8 cellular contexts compared by ENCODE assay signal in genomic region chr7:2510909-2511768, GRCh38. TPM values are rescaled to one million over a fixed set of nuclear protein-coding genes. Genes with fewer than 3 reads are reported as not detected.
A peak's percentile ranks its signal among the peaks of the same experiment; 100 is the strongest.
DNase-seq lines count a peak whose midpoint lies in the region; ATAC-seq, FAIRE-seq and TF ChIP-seq lines count a peak whose summit lies in the region.

No MANE protein-coding gene starts in this region.

- H3K27ac Mint-ChIP-seq in stimulated activated naive CD8-positive, alpha-beta T cell treated with anti-CD3 and anti-CD28 coated beads, Interleukin-15, Interleukin-2, amounts not matched to agents 100 ng/mL and 50 ng/mL, for 24 hours = peak overlapping the region; percentile 83

- no peaks in the 10 kb centered on the region for H3K36me3 Mint-ChIP-seq in stimulated activated naive CD8-positive, alpha-beta T cell treated with anti-CD3 and anti-CD28 coated beads, Interleukin-15, Interleukin-2, amounts not matched to agents 100 ng/mL and 50 ng/mL, for 24 hours (ENCODE audit: low read depth)

- peak overlapping the region; percentile 69 for H3K4me3 ChIP-seq in DOHH2 (ENCODE audit: low read length)
- peak overlapping the region in 2 of 4 donors; percentile 7 to 14 for H3K4me3 ChIP-seq in esophagus muscularis mucosa

- in situ Hi-C loops in G401 (cut with HindIII; ENCODE audit: low sequenced_read_pairs) = no loop called here

- H3K27me3 ChIP-seq in DOHH2 (ENCODE audit: control insufficient read depth, low read length) (peaks cover 10% of the 10 kb centered on the region), esophagus muscularis mucosa (no peaks in the 10 kb centered on the region)

- H3K9me3 Mint-ChIP-seq in stimulated activated naive CD8-positive, alpha-beta T cell treated with anti-CD3 and anti-CD28 coated beads, Interleukin-15, Interleukin-2, amounts not matched to agents 100 ng/mL and 50 ng/mL, for 24 hours = no peaks in the 10 kb centered on the region

- no peaks in the 10 kb centered on the region for H3K79me2 ChIP-seq in DOHH2 (ENCODE audit: control insufficient read depth, low read length)

- H3K36me3 ChIP-seq in DOHH2 (ENCODE audit: control insufficient read depth, low read length) (no peaks in the 10 kb centered on the region), esophagus muscularis mucosa (no peaks in the 10 kb centered on the region)

- no peaks in the 10 kb centered on the region for H3K27me3 Mint-ChIP-seq in stimulated activated naive CD8-positive, alpha-beta T cell treated with anti-CD3 and anti-CD28 coated beads, Interleukin-15, Interleukin-2, amounts not matched to agents 100 ng/mL and 50 ng/mL, for 24 hours

- TF ChIP-seq CTCF in DOHH2 (IDR thresholded peaks at IDR 0.05; ENCODE audit: low read depth, low read length, poor library complexity, severe bottlenecking) (no peak), esophagus muscularis mucosa (IDR thresholded peaks at IDR 0.05) (no peak)

- H3K9me3 ChIP-seq in DOHH2 (ENCODE audit: control insufficient read depth, insufficient read depth, low read length) (no peaks in the 10 kb centered on the region), esophagus muscularis mucosa (no peaks in the 10 kb centered on the region)

- no peak for TF ChIP-seq POLR2A in esophagus muscularis mucosa (IDR thresholded peaks at IDR 0.05; ENCODE audit: low read depth)

- H3K4me3 Mint-ChIP-seq in stimulated activated naive CD8-positive, alpha-beta T cell treated with anti-CD3 and anti-CD28 coated beads, Interleukin-15, Interleukin-2, amounts not matched to agents 100 ng/mL and 50 ng/mL, for 24 hours = peak overlapping the region; percentile 63

- no peak for TF ChIP-seq EP300 in esophagus muscularis mucosa (IDR thresholded peaks at IDR 0.05)

- WGBS in esophagus muscularis mucosa = 44% methylated on average over 15 of the region's 27 CpGs

- intact Hi-C loops in esophagus muscularis mucosa (cut with DNase I) = no loop called here

- H3F3A ChIP-seq in DOHH2 (ENCODE audit: control insufficient read depth, insufficient read depth) = peaks cover 8% of the 10 kb centered on the region

- no peak for FAIRE-seq in frontal cortex (lab: Jason Lieb, UNC)

- no peaks in the 10 kb centered on the region for H4K20me1 ChIP-seq in DOHH2 (ENCODE audit: control insufficient read depth, insufficient read depth, low read depth, low read length)

- H3K4me2 ChIP-seq in DOHH2 (ENCODE audit: low read length) = peak overlapping the region; percentile 93

- H3K4me1 ChIP-seq in DOHH2 (ENCODE audit: control insufficient read depth, low read length) (peaks cover 58% of the 10 kb centered on the region), esophagus muscularis mucosa (peaks cover 45 to 56% (median 55%) of the 10 kb centered on the region in 4 donors)

- no peak for ATAC-seq in HG03354 (IDR thresholded peaks at IDR 0.05; ENCODE audit: poor library complexity, severe bottlenecking, unreplicated experiment)

- H3K9me2 ChIP-seq in DOHH2 (replicated peaks; ENCODE audit: control insufficient read depth, low read length) = no peaks in the 10 kb centered on the region

- DNase-seq in NCI-H1092 treated with DMSO at 0.1 percent for 48 hours (lab: John Stamatoyannopoulos, UW) (peak; percentile 90), esophagus muscularis mucosa (ENCODE audit: extremely low spot score) (no peak), G401 (ENCODE audit: low spot score) (no peak), frontal cortex (ENCODE audit: low spot score in 2 of 2) (no peak)
- peak in 3 of 4 experiments; percentile 36 to 73 (median 66) for DNase-seq in activated CD4-positive, CD25-positive, alpha-beta regulatory T cell (lab: John Stamatoyannopoulos, UW)

- H3K27ac ChIP-seq in DOHH2 (ENCODE audit: low read depth, low read length) (peak overlapping the region; percentile 56), esophagus muscularis mucosa (replicated peaks in 1 of 4) (peak overlapping the region; percentile 9 to 53 (median 48))

- H3K4me1 Mint-ChIP-seq in stimulated activated naive CD8-positive, alpha-beta T cell treated with anti-CD3 and anti-CD28 coated beads, Interleukin-15, Interleukin-2, amounts not matched to agents 100 ng/mL and 50 ng/mL, for 24 hours (ENCODE audit: low read depth) = peaks cover 63% of the 10 kb centered on the region

RNA-seq across cellular contexts. Expression of gene LFNG, which starts 8.4 kb away (rescaled TPM):
- 10 to 100 TPM in 1 of 4 donors, 1 to 10 TPM in 3; 6.1 to 10.7 (median 8.3) TPM for total RNA-seq in esophagus muscularis mucosa
- 3.4 and 5.6 TPM in 2 replicates for total RNA-seq in G401 (2014; rRNA removed; shearing (Covaris generic))
- total RNA-seq in frontal cortex = 9.4 TPM

RNA-seq across cellular contexts. Expression of gene GRIFIN, which starts 34.9 kb away (rescaled TPM):
- total RNA-seq in esophagus muscularis mucosa (not detected), frontal cortex (not detected)
- not detected in 2 replicates for total RNA-seq in G401 (2014; rRNA removed; shearing (Covaris generic))

RNA-seq across cellular contexts. Expression of gene BRAT1, which starts 44.2 kb away (rescaled TPM):
- total RNA-seq in esophagus muscularis mucosa (10 to 100 TPM; 22.0 to 43.8 (median 32.7) TPM), frontal cortex (16.7 TPM)
- 87.3 and 104 TPM in 2 replicates for total RNA-seq in G401 (2014; rRNA removed; shearing (Covaris generic))

RNA-seq across cellular contexts. Expression of gene IQCE, which starts 47.6 kb away (rescaled TPM):
- total RNA-seq in esophagus muscularis mucosa (10 to 100 TPM; 13.0 to 22.4 (median 18.0) TPM), frontal cortex (17.9 TPM)
- 21.6 and 32.9 TPM in 2 replicates for total RNA-seq in G401 (2014; rRNA removed; shearing (Covaris generic))

Comparison
In these comparisons a context has a peak if more than half of its experiments do, and no peak if none do; other contexts are left out.
1. DNase-seq: peak in NCI-H1092 treated with DMSO at 0.1 percent for 48 hours (single experiment) and activated CD4-positive, CD25-positive, alpha-beta regulatory T cell (3 of 4); none in esophagus muscularis mucosa (single experiment), G401 (single experiment) and frontal cortex (0 of 2).